ENCODE assay signal across 9 cellular contexts in the genomic region with DNA sequence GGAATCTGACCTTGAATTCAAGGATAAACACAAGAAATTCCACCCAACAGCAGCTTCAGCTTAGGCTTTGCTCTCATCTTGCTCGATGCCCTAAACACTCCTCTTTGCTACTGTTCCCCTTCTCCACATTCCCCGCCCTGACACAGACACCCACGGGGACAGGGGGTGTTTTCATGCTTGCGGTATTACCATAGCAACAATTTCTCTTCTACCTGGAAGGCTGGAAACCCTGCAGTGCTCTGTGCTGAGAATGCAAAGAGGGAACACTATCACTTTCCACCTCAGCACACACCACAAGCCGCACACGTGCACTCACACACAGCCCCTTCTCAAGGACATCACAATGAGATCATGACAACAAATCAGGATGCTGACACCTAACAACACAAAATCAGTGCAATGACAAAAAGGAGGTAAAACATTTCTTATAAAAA.
DNase-seq lines count a peak whose midpoint lies in the region; ATAC-seq and TF ChIP-seq lines count a peak whose summit lies in the region.
"Had no signal": no experiment of that assay in that cellular context is flagged by ENCODE, and none has a peak within 500 bp of the region (broad histone marks: within the 10 kb centered on the region; RNA-seq: fewer than 3 reads in every experiment).

No MANE protein-coding gene starts in this region.

- H3K9me3 ChIP-seq in suprapubic skin (no peaks in the 10 kb centered on the region), SK-N-SH (no peaks in the 10 kb centered on the region)

- TF ChIP-seq EP300 in suprapubic skin (IDR thresholded peaks at IDR 0.05) (no peak), SK-N-SH (IDR thresholded peaks at IDR 0.05; ENCODE audit: borderline replicate concordance in 1 of 2, low read depth in 1 of 2, low read length in 1 of 2) (no peak)

- TF ChIP-seq POLR2A in suprapubic skin (IDR thresholded peaks at IDR 0.05) = no peak

- TF ChIP-seq CTCF in GM12865 (IDR thresholded peaks at IDR 0.05; ENCODE audit: insufficient read depth, low read depth, low read length, missing control alignments) = no peak
- no peak for TF ChIP-seq CTCF in suprapubic skin (IDR thresholded peaks at IDR 0.05)
- no peak for TF ChIP-seq CTCF in SK-N-SH (IDR thresholded peaks at IDR 0.05)

- peak overlapping the region; percentile 38 for H3K4me3 ChIP-seq in GM12865 (ENCODE audit: low read depth, low read length)
- no peak overlapping the region for H3K4me3 ChIP-seq in suprapubic skin
- H3K4me3 ChIP-seq in SK-N-SH (ENCODE audit: low read depth in 2 of 2, low read length in 1 of 2) = no peak overlapping the region

- no peaks in the 10 kb centered on the region for H3K9me3 Mint-ChIP-seq in activated naive CD8-positive, alpha-beta T cell treated with anti-CD3 and anti-CD28 coated beads, Interleukin-2, amount 50 U/mL, for 24 hours
- no peaks in the 10 kb centered on the region for H3K9me3 Mint-ChIP-seq in natural killer cell treated with Interleukin-12 subunit alpha and Interleukin-12 subunit beta and Interleukin-15 and Interleukin-18, amount 100 ng/mL, for 72 hours

- no peak overlapping the region for H2AFZ ChIP-seq in SK-N-SH (ENCODE audit: low read depth)

- H3K27me3 ChIP-seq in suprapubic skin = no peaks in the 10 kb centered on the region
- H3K27me3 ChIP-seq in SK-N-SH (ENCODE audit: insufficient read depth) = no peaks in the 10 kb centered on the region

- peak overlapping the region; percentile 92 for H3K27ac Mint-ChIP-seq in activated naive CD8-positive, alpha-beta T cell treated with anti-CD3 and anti-CD28 coated beads, Interleukin-2, amount 50 U/mL, for 24 hours
- peak overlapping the region; percentile 69 to 79 for H3K27ac Mint-ChIP-seq in natural killer cell treated with Interleukin-12 subunit alpha and Interleukin-12 subunit beta and Interleukin-15 and Interleukin-18, amount 100 ng/mL, for 72 hours

- H3K36me3 ChIP-seq in suprapubic skin (peaks cover 16% of the 10 kb centered on the region), SK-N-SH (replicated peaks in 1 of 2; ENCODE audit: control insufficient read depth in 1 of 2, insufficient read depth in 2 of 2, low read length in 1 of 2) (peaks cover 35 to 56% of the 10 kb centered on the region in 2 experiments)

- H3K36me3 Mint-ChIP-seq in activated naive CD8-positive, alpha-beta T cell treated with anti-CD3 and anti-CD28 coated beads, Interleukin-2, amount 50 U/mL, for 24 hours (ENCODE audit: low read depth) = peaks cover 50% of the 10 kb centered on the region
- H3K36me3 Mint-ChIP-seq in natural killer cell treated with Interleukin-12 subunit alpha and Interleukin-12 subunit beta and Interleukin-15 and Interleukin-18, amount 100 ng/mL, for 72 hours = peaks cover 20% of the 10 kb centered on the region

- WGBS in suprapubic skin = 70% methylated on average over 6 of the region's 6 CpGs
- 92% methylated on average over 6 of the region's 6 CpGs for WGBS in SK-N-SH (ENCODE audit: low lambda C conversion rate)

- H4K20me1 ChIP-seq in SK-N-SH (ENCODE audit: insufficient read depth) = no peaks in the 10 kb centered on the region

- H3K27ac ChIP-seq in suprapubic skin = peak overlapping the region; percentile 49
- H3K27ac ChIP-seq in SK-N-SH (ENCODE audit: low read depth in 2 of 2, low read length in 1 of 2) = peak overlapping the region in 1 of 2 experiments; percentile 14; a peak in 1 of 4 replicates

- H3K4me1 ChIP-seq in suprapubic skin = peaks cover 72% of the 10 kb centered on the region
- peaks cover 27 to 36% of the 10 kb centered on the region in 2 experiments for H3K4me1 ChIP-seq in SK-N-SH (ENCODE audit: control insufficient read depth in 1 of 2, insufficient read depth in 2 of 2, low read depth in 1 of 2, low read length in 1 of 2)

- no peak overlapping the region for H3K4me2 ChIP-seq in SK-N-SH

- peaks cover 96% of the 10 kb centered on the region for H3K4me1 Mint-ChIP-seq in activated naive CD8-positive, alpha-beta T cell treated with anti-CD3 and anti-CD28 coated beads, Interleukin-2, amount 50 U/mL, for 24 hours
- H3K4me1 Mint-ChIP-seq in natural killer cell treated with Interleukin-12 subunit alpha and Interleukin-12 subunit beta and Interleukin-15 and Interleukin-18, amount 100 ng/mL, for 72 hours (ENCODE audit: low read depth in 2 of 2) = peaks cover 67 to 70% of the 10 kb centered on the region in 2 donors

- DNase-seq in GM12865 (ENCODE audit: low read depth) (peak; percentile 96), NCI-H2171 treated with DMSO at 0.1 percent for 48 hours (lab: John Stamatoyannopoulos, UW) (peak; percentile 80), suprapubic skin (ENCODE audit: low spot score in 2 of 2) (no peak), 8988T (no peak), SK-N-SH (no peak)
- DNase-seq in activated naive CD8-positive, alpha-beta T cell treated with anti-CD3 and anti-CD28 coated beads, Interleukin-2, amount 50 U/mL, for 24 hours = peak; percentile 71
- no peak for DNase-seq in natural killer cell treated with Interleukin-12 subunit alpha and Interleukin-12 subunit beta and Interleukin-15 and Interleukin-18, amount 100 ng/mL, for 72 hours (ENCODE audit: low spot score)

- H3F3A ChIP-seq in SK-N-SH (replicated peaks; ENCODE audit: insufficient read depth) = peaks cover 23% of the 10 kb centered on the region

- H3K79me2 ChIP-seq in SK-N-SH (ENCODE audit: insufficient read depth) = peaks cover 63% of the 10 kb centered on the region

- TF ChIP-seq RAD21 in SK-N-SH (IDR thresholded peaks at IDR 0.05; ENCODE audit: low read length) = no peak

- H3K27me3 Mint-ChIP-seq in activated naive CD8-positive, alpha-beta T cell treated with anti-CD3 and anti-CD28 coated beads, Interleukin-2, amount 50 U/mL, for 24 hours = peaks cover 2% of the 10 kb centered on the region
- H3K27me3 Mint-ChIP-seq in natural killer cell treated with Interleukin-12 subunit alpha and Interleukin-12 subunit beta and Interleukin-15 and Interleukin-18, amount 100 ng/mL, for 72 hours = peaks cover 0 to 8% of the 10 kb centered on the region in 2 donors

- no peaks in the 10 kb centered on the region for H3K9me2 ChIP-seq in SK-N-SH

- POLR2A ChIA-PET in SK-N-SH (lab: Yijun Ruan, JAX) = interaction anchor here (0.6 kb wide), 1 partner anchor 13 kb away, joined by 3 read pairs; no protein-coding TSS in a partner anchor

- peak overlapping the region; percentile 62 for H3K4me3 Mint-ChIP-seq in activated naive CD8-positive, alpha-beta T cell treated with anti-CD3 and anti-CD28 coated beads, Interleukin-2, amount 50 U/mL, for 24 hours
- peak overlapping the region; percentile 68 for H3K4me3 Mint-ChIP-seq in natural killer cell treated with Interleukin-12 subunit alpha and Interleukin-12 subunit beta and Interleukin-15 and Interleukin-18, amount 100 ng/mL, for 72 hours

- peak; percentile 50 for ATAC-seq in GM21825 (IDR thresholded peaks at IDR 0.05; ENCODE audit: unreplicated experiment)
- ATAC-seq in activated naive CD8-positive, alpha-beta T cell treated with anti-CD3 and anti-CD28 coated beads, Interleukin-2, amount 50 U/mL, for 24 hours = peak; percentile 55
- peak in 1 of 2 donors; percentile 27 for ATAC-seq in natural killer cell treated with Interleukin-12 subunit alpha and Interleukin-12 subunit beta and Interleukin-15 and Interleukin-18, amount 100 ng/mL, for 72 hours
- ATAC-seq: HCT116 had no signal

- H3K9ac ChIP-seq in SK-N-SH = no peak overlapping the region

- CTCF ChIA-PET in SK-N-SH (lab: Yijun Ruan, JAX) = interaction anchor here (1.3 to 8.6 kb wide), 10 partner anchors 7 to 208 kb away, joined by 3 to 168 read pairs (median 8); partner anchors contain the start of gene RNF216

TF ChIP-seq in SK-N-SH, 30 proteins besides CTCF, POLR2A, EP300 and RAD21 (continues in another document):
- TF ChIP-seq, protein P1, sequence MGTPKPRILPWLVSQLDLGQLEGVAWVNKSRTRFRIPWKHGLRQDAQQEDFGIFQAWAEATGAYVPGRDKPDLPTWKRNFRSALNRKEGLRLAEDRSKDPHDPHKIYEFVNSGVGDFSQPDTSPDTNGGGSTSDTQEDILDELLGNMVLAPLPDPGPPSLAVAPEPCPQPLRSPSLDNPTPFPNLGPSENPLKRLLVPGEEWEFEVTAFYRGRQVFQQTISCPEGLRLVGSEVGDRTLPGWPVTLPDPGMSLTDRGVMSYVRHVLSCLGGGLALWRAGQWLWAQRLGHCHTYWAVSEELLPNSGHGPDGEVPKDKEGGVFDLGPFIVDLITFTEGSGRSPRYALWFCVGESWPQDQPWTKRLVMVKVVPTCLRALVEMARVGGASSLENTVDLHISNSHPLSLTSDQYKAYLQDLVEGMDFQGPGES (IDR thresholded peaks at IDR 0.05; ENCODE audit: low read depth, low read length) = no peak
- no peak for TF ChIP-seq FOSL2 (IDR thresholded peaks at IDR 0.05; ENCODE audit: borderline replicate concordance, low read depth)
- TF ChIP-seq CHD2 (IDR thresholded peaks at IDR 0.05; ENCODE audit: low read length, partially characterized antibody) = no peak
- TF ChIP-seq, protein P2, sequence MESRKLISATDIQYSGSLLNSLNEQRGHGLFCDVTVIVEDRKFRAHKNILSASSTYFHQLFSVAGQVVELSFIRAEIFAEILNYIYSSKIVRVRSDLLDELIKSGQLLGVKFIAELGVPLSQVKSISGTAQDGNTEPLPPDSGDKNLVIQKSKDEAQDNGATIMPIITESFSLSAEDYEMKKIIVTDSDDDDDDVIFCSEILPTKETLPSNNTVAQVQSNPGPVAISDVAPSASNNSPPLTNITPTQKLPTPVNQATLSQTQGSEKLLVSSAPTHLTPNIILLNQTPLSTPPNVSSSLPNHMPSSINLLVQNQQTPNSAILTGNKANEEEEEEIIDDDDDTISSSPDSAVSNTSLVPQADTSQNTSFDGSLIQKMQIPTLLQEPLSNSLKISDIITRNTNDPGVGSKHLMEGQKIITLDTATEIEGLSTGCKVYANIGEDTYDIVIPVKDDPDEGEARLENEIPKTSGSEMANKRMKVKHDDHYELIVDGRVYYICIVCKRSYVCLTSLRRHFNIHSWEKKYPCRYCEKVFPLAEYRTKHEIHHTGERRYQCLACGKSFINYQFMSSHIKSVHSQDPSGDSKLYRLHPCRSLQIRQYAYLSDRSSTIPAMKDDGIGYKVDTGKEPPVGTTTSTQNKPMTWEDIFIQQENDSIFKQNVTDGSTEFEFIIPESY (IDR thresholded peaks at IDR 0.05; ENCODE audit: borderline replicate concordance, low read depth) = no peak
- no peak for TF ChIP-seq FOXM1 (IDR thresholded peaks at IDR 0.05; ENCODE audit: low read depth)
- TF ChIP-seq, protein P3, sequence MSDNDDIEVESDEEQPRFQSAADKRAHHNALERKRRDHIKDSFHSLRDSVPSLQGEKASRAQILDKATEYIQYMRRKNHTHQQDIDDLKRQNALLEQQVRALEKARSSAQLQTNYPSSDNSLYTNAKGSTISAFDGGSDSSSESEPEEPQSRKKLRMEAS (IDR thresholded peaks at IDR 0.05; ENCODE audit: low read depth) = no peak
- no peak for TF ChIP-seq JUND (IDR thresholded peaks at IDR 0.05)
- TF ChIP-seq, protein P4, sequence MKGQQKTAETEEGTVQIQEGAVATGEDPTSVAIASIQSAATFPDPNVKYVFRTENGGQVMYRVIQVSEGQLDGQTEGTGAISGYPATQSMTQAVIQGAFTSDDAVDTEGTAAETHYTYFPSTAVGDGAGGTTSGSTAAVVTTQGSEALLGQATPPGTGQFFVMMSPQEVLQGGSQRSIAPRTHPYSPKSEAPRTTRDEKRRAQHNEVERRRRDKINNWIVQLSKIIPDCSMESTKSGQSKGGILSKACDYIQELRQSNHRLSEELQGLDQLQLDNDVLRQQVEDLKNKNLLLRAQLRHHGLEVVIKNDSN (IDR thresholded peaks at IDR 0.05; ENCODE audit: borderline replicate concordance, low read depth) = no peak

Comparison
In these comparisons a context has a peak if more than half of its experiments do, and no peak if none do; other contexts are left out.
1. DNase-seq: peak in GM12865 (single experiment), NCI-H2171 treated with DMSO at 0.1 percent for 48 hours (single experiment) and activated naive CD8-positive, alpha-beta T cell treated with anti-CD3 and anti-CD28 coated beads, Interleukin-2, amount 50 U/mL, for 24 hours (single experiment); none in natural killer cell treated with Interleukin-12 subunit alpha and Interleukin-12 subunit beta and Interleukin-15 and Interleukin-18, amount 100 ng/mL, for 72 hours (single experiment), suprapubic skin (0 of 2), 8988T (single experiment) and SK-N-SH (single experiment).